Comparison of ENCODE assay signal across 25 cellular contexts in genomic region chr11:103888541-103888951, GRCh38.
A peak's percentile ranks its signal among the peaks of the same experiment; 100 is the strongest.
DNase-seq lines count a peak whose midpoint lies in the region; ATAC-seq lines count a peak whose summit lies in the region.
"Had no signal": no experiment of that assay in that cellular context is flagged by ENCODE, and none has a peak within 500 bp of the region (broad histone marks: within the 10 kb centered on the region; RNA-seq: fewer than 3 reads in every experiment).

No MANE protein-coding gene starts in this region.

- peaks cover 73% of the 10 kb centered on the region for H3K4me1 ChIP-seq in Karpas-422 (ENCODE audit: low read length)
- H3K4me1 ChIP-seq: transverse colon had no signal

- H3K27me3 ChIP-seq in Karpas-422 (ENCODE audit: low read length), result no peaks in the 10 kb centered on the region
- H3K27me3 ChIP-seq: spleen, transverse colon had no signal

- H3K4me2 ChIP-seq in Karpas-422 (ENCODE audit: low read depth, low read length, poor library complexity, severe bottlenecking), result peak overlapping the region; percentile 66

- H3K4me3 ChIP-seq in Karpas-422 (ENCODE audit: low read length), result peak overlapping the region; percentile 37
- H3K4me3 ChIP-seq: lung, spleen, transverse colon had no signal

- 0 out of 2 replicates have a peak, but pooled peaks cover 3% of the 10 kb centered on the region for H3K79me2 ChIP-seq in Karpas-422 (ENCODE audit: low read length)

- DNase-seq in Karpas-422 (peak; percentile 56), astrocyte of the hippocampus (ENCODE audit: low read depth, low spot score) (peak; percentile 11), kidney tubule cell (ENCODE audit: low spot score) (peak; percentile 64)
- DNase-seq in effector CD8-positive, alpha-beta T cell (lab: John Stamatoyannopoulos, UW), result no peak
- DNase-seq: activated B cell treated with CpG ODN at 0.5 μM for 24 hours; activated CD8-positive, alpha-beta T cell treated with anti-CD3 and anti-CD28 coated beads, Interleukin-2, amount 10 ng/mL, durations not matched to agents 7 days and 5 days; activated gamma-delta T cell treated with Interleukin-2 at 50 U/mL for 16 hours; activated T-cell treated with anti-CD3 and anti-CD28 coated beads, Interleukin-2, amount 50 U/mL, for 1 hour; AML-193; CD8-positive, alpha-beta memory T cell; DMS79 treated with DMSO at 0.1 percent for 48 hours; effector CD4-positive, alpha-beta T cell; foreskin melanocyte; GOT3; IMR-90; kidney; NCI-H510A treated with DMSO at 0.1 percent for 48 hours; retina; spleen; stimulated activated CD4-positive, alpha-beta T cell treated with anti-CD3 and anti-CD28 coated beads, Interleukin-4, amount 100 ng/mL, for 24 hours; transverse colon had no signal

- H3K27ac ChIP-seq in Karpas-422 (ENCODE audit: low read length) (peak overlapping the region; percentile 94), temporal lobe (ENCODE audit: low read depth, low read length) (peak overlapping the region; percentile 77)
- H3K27ac ChIP-seq: spleen, transverse colon had no signal

- H4K20me1 ChIP-seq in Karpas-422 (ENCODE audit: insufficient read depth, low read depth, low read length), result no peaks in the 10 kb centered on the region

- H2AFZ ChIP-seq in Karpas-422 (ENCODE audit: low read length), result no peak overlapping the region

- ATAC-seq in GM18519 (IDR thresholded peaks at IDR 0.05; ENCODE audit: low FRiP score, unreplicated experiment), result no peak
- ATAC-seq in GM19351 (IDR thresholded peaks at IDR 0.05; ENCODE audit: unreplicated experiment), result no peak
- ATAC-seq: activated CD8-positive, alpha-beta T cell treated with anti-CD3 and anti-CD28 coated beads, Interleukin-2, amount 10 ng/mL, durations not matched to agents 7 days and 5 days had no signal

- no peaks in the 10 kb centered on the region for H3K9me2 ChIP-seq in Karpas-422 (replicated peaks; ENCODE audit: insufficient read depth, low read length)

- peaks cover 54% of the 10 kb centered on the region for H3K36me3 ChIP-seq in Karpas-422 (ENCODE audit: insufficient read depth, low read length)
- H3K36me3 ChIP-seq: spleen, transverse colon had no signal

- H3K9ac ChIP-seq in Karpas-422 (ENCODE audit: low read length), result peak overlapping the region; percentile 62

- H3K9me3 ChIP-seq in Karpas-422 (ENCODE audit: low read length), result no peaks in the 10 kb centered on the region; the same call in 1 of the 2 replicates
- H3K9me3 ChIP-seq: transverse colon had no signal
